Comparison of ENCODE assay signal across 14 cellular contexts in genomic region chr2:237092506-237092905, GRCh38. TPM values are rescaled to one million over a fixed set of nuclear protein-coding genes. Genes with fewer than 3 reads are reported as not detected.
A peak's percentile ranks its signal among the peaks of the same experiment; 100 is the strongest.
DNase-seq lines count a peak whose midpoint lies in the region; ATAC-seq and TF ChIP-seq lines count a peak whose summit lies in the region.
"Had no signal": no experiment of that assay in that cellular context is flagged by ENCODE, and none has a peak within 500 bp of the region (broad histone marks: within the 10 kb centered on the region; RNA-seq: fewer than 3 reads in every experiment).

No MANE protein-coding gene starts in this region.

- H3K9me3 ChIP-seq in right atrium auricular region (no peaks in the 10 kb centered on the region), heart left ventricle (no peaks in the 10 kb centered on the region), fibroblast of lung (ENCODE audit: control insufficient read depth, insufficient read depth, low read depth, low read length) (no peaks in the 10 kb centered on the region), sigmoid colon (no peaks in the 10 kb centered on the region)
- H3K9me3 ChIP-seq: upper lobe of right lung had no signal

- no peak for DNase-seq in right atrium auricular region (ENCODE audit: low spot score)
- no peak for DNase-seq in heart left ventricle
- DNase-seq in fibroblast of lung (ENCODE audit: low read depth in 2 of 2), result no peak
- no peak for DNase-seq in sigmoid colon
- DNase-seq in stimulated activated naive CD4-positive, alpha-beta T cell (lab: John Stamatoyannopoulos, UW), result no peak
- DNase-seq: activated naive CD8-positive, alpha-beta T cell treated with anti-CD3 and anti-CD28 coated beads, Interleukin-2, amount 10 ng/mL, durations not matched to agents 7 days and 5 days; hippocampal formation; NCI-H1436; NCI-H2171 treated with DMSO at 0.1 percent for 48 hours; NCI-H774; upper lobe of right lung had no signal

- intact Hi-C loops in heart left ventricle (cut with DNase I), result loop anchor here in 6 of 10 donors (5.0 to 10.0 kb wide), 5 partner anchors 385 to 482 kb away; partner anchors contain the start of gene PRLH (in 1 of the 6)
- intact Hi-C loops in sigmoid colon (cut with DNase I), result loop anchor here (2.0 to 5.0 kb wide), 2 partner anchors 382 to 480 kb away; no protein-coding TSS in a partner anchor

- H2AFZ ChIP-seq in fibroblast of lung (ENCODE audit: low read length), result no peak overlapping the region

- H3K27me3 ChIP-seq in right atrium auricular region (no peaks in the 10 kb centered on the region), heart left ventricle (no peaks in the 10 kb centered on the region), fibroblast of lung (ENCODE audit: control insufficient read depth, insufficient read depth, low read length) (no peaks in the 10 kb centered on the region), sigmoid colon (no peaks in the 10 kb centered on the region)
- H3K27me3 ChIP-seq: upper lobe of right lung had no signal

- H3K36me3 ChIP-seq in right atrium auricular region, result peaks cover 35% of the 10 kb centered on the region
- H3K36me3 ChIP-seq in heart left ventricle, result peaks cover 0 to 87% (median 70%) of the 10 kb centered on the region in 9 donors
- peaks cover 3% of the 10 kb centered on the region for H3K36me3 ChIP-seq in fibroblast of lung (ENCODE audit: control insufficient read depth, insufficient read depth, low read length)
- H3K36me3 ChIP-seq in sigmoid colon, result peaks cover 9 to 68% (median 13%) of the 10 kb centered on the region in 4 donors

- TF ChIP-seq POLR2A in heart left ventricle (IDR thresholded peaks at IDR 0.05), result no peak
- no peak for TF ChIP-seq POLR2A in sigmoid colon (IDR thresholded peaks at IDR 0.05)

- no peak overlapping the region for H3K9ac ChIP-seq in fibroblast of lung (ENCODE audit: insufficient read depth, low read length)

- no peak overlapping the region for H3K4me3 ChIP-seq in right atrium auricular region
- H3K4me3 ChIP-seq in heart left ventricle, result no peak overlapping the region
- H3K4me3 ChIP-seq in fibroblast of lung (replicated peaks in 1 of 4; ENCODE audit: control extremely low read depth in 1 of 4, insufficient read depth in 1 of 4, low read depth in 3 of 4, low read length in 4 of 4), result no peak overlapping the region
- no peak overlapping the region for H3K4me3 ChIP-seq in sigmoid colon
- H3K4me3 ChIP-seq: upper lobe of right lung had no signal

- peak overlapping the region; percentile 34 for H3K4me2 ChIP-seq in fibroblast of lung (ENCODE audit: extremely low read depth, insufficient read depth, low read length)

- no peak for TF ChIP-seq EP300 in sigmoid colon (IDR thresholded peaks at IDR 0.05)

- peak overlapping the region; percentile 52 for H3K27ac ChIP-seq in right atrium auricular region
- peak overlapping the region in 5 of 12 donors; percentile 18 to 56 (median 53) for H3K27ac ChIP-seq in heart left ventricle
- H3K27ac ChIP-seq in fibroblast of lung (ENCODE audit: insufficient read depth, low read length), result peak overlapping the region; percentile 34
- H3K27ac ChIP-seq in sigmoid colon, result peak overlapping the region; percentile 68 to 82 (median 80)
- H3K27ac ChIP-seq: upper lobe of right lung had no signal

- no peak for ATAC-seq in heart left ventricle
- ATAC-seq in HG03095 (IDR thresholded peaks at IDR 0.05; ENCODE audit: unreplicated experiment), result no peak
- no peak for ATAC-seq in GM19324 (IDR thresholded peaks at IDR 0.05; ENCODE audit: low FRiP score, unreplicated experiment)
- no peak for ATAC-seq in GM19395 (IDR thresholded peaks at IDR 0.05; ENCODE audit: unreplicated experiment)

- TF ChIP-seq CTCF in right atrium auricular region (IDR thresholded peaks at IDR 0.05), result no peak
- TF ChIP-seq CTCF in heart left ventricle (IDR thresholded peaks at IDR 0.05), result no peak
- TF ChIP-seq CTCF in fibroblast of lung (conservative IDR thresholded peaks at IDR 0.05 in 1 of 2, IDR thresholded peaks at IDR 0.05 in 1 of 2; ENCODE audit: low read depth in 1 of 2, low read length in 2 of 2), result no peak
- TF ChIP-seq CTCF in sigmoid colon (IDR thresholded peaks at IDR 0.05), result no peak

- no peaks in the 10 kb centered on the region for H4K20me1 ChIP-seq in fibroblast of lung (ENCODE audit: control insufficient read depth, extremely low read depth, insufficient read depth, low read length)

- WGBS in heart left ventricle, 4 donors, result 55 to 68% (median 60%) methylated on average over 5 of the region's 5 CpGs
- 74 to 77% methylated on average over 5 of the region's 5 CpGs for WGBS in sigmoid colon, 2 donors

- peaks cover 0 to 34% of the 10 kb centered on the region in 2 donors for H3K4me1 ChIP-seq in right atrium auricular region
- peaks cover 0 to 40% (median 22%) of the 10 kb centered on the region in 12 donors for H3K4me1 ChIP-seq in heart left ventricle
- peaks cover 20% of the 10 kb centered on the region for H3K4me1 ChIP-seq in fibroblast of lung (ENCODE audit: control insufficient read depth, extremely low read depth, insufficient read depth, low read length)
- H3K4me1 ChIP-seq in sigmoid colon, result peaks cover 0 to 63% (median 30%) of the 10 kb centered on the region in 4 donors
- H3K4me1 ChIP-seq: upper lobe of right lung had no signal

- peaks cover 24% of the 10 kb centered on the region for H3K79me2 ChIP-seq in fibroblast of lung (ENCODE audit: control insufficient read depth, insufficient read depth, low read length)

RNA-seq across cellular contexts. Expression of gene COPS8, which starts 6.8 kb away (rescaled TPM):
- total RNA-seq in right atrium auricular region, result 100 to 1,000 TPM; 106 to 162 TPM
- total RNA-seq in heart left ventricle, result 100 to 1,000 TPM in 3 of 9 donors, 10 to 100 TPM in 6; 71.3 to 168 (median 93.0) TPM
- 100 to 1,000 TPM in 1 of 2 donors, 10 to 100 TPM in 1; 34.7 to 231 TPM for polyA plus RNA-seq in heart left ventricle
- 79.6 and 82.1 TPM in 2 replicates for total RNA-seq in fibroblast of lung
- 97.3 and 118 TPM in 2 replicates for polyA plus RNA-seq in fibroblast of lung
- 52.8 and 61.3 TPM in 2 replicates for polyA plus RNA-seq in fibroblast of lung (2012)
- 5.6 and 5.7 TPM in 2 replicates for polyA minus RNA-seq in fibroblast of lung (ENCODE audit: low replicate concordance)
- total RNA-seq in sigmoid colon, result 10 to 100 TPM; 59.1 to 95.6 (median 82.7) TPM
- 10 to 100 TPM; 24.7 to 34.8 (median 28.9) TPM for polyA plus RNA-seq in sigmoid colon
